In genomic region chr3:42119558-42120355, GRCh38 we compare ENCODE assay signal across 10 cellular contexts. TPM values are rescaled to one million over a fixed set of nuclear protein-coding genes. Genes with fewer than 3 reads are reported as not detected.
DNase-seq lines count a peak whose midpoint lies in the region; ATAC-seq, FAIRE-seq and TF ChIP-seq lines count a peak whose summit lies in the region.
"Had no signal": no experiment of that assay in that cellular context is flagged by ENCODE, and none has a peak within 500 bp of the region (broad histone marks: within the 10 kb centered on the region; RNA-seq: fewer than 3 reads in every experiment).

No MANE protein-coding gene starts in this region.

- H3K4me2 ChIP-seq in H1 (ENCODE audit: insufficient read depth in 1 of 2, low read depth in 2 of 2, low read length in 2 of 2) = no peak overlapping the region

- H2BK5ac ChIP-seq in H1 (ENCODE audit: low read depth, low read length) = no peak overlapping the region

- H2AK5ac ChIP-seq in H1 (ENCODE audit: low read depth, low read length) = no peak overlapping the region

- H3K23me2 ChIP-seq in H1 (ENCODE audit: low read depth, low read length) = no peaks in the 10 kb centered on the region

- CTCF ChIA-PET in H1 (lab: Charles Lee; ENCODE audit: partially characterized antibody) = interaction anchor here (0.5 to 8.2 kb wide), 28 partner anchors 9 to 1249 kb away, joined by 3 to 249 read pairs (median 4); no protein-coding TSS in a partner anchor

- no peak overlapping the region for H2BK12ac ChIP-seq in H1 (ENCODE audit: low read depth, low read length)

- H2BK20ac ChIP-seq in H1 (ENCODE audit: low read length) = no peak overlapping the region

- H3K27ac ChIP-seq in H1 (ENCODE audit: low read depth, low read length) (no peak overlapping the region), gastrocnemius medialis (peak overlapping the region; percentile 82 to 90 (median 88))
- H3K27ac ChIP-seq: cardiac muscle cell had no signal

- peaks cover 0 to 5% of the 10 kb centered on the region in 2 experiments for H4K20me1 ChIP-seq in H1 (replicated peaks in 1 of 2; ENCODE audit: control insufficient read depth in 1 of 2, insufficient read depth in 2 of 2, low read length in 2 of 2)

- no peak overlapping the region for H4K5ac ChIP-seq in H1 (ENCODE audit: insufficient read length, low read depth, low read length)

- TF ChIP-seq POLR2A in GM12891 (IDR thresholded peaks at IDR 0.05; ENCODE audit: low read depth, low read length) (no peak), H1 (IDR thresholded peaks at IDR 0.05; ENCODE audit: control extremely low read depth in 1 of 2, low read depth in 2 of 2, low read length in 2 of 2) (no peak), gastrocnemius medialis (IDR thresholded peaks at IDR 0.05) (no peak)

- H2BK15ac ChIP-seq in H1 (ENCODE audit: low read length) = no peak overlapping the region

- H3K4me3 ChIP-seq in H1 (ENCODE audit: extremely low read depth in 1 of 4, insufficient read depth in 2 of 4, low read depth in 3 of 4, low read length in 4 of 4) (no peak overlapping the region), gastrocnemius medialis (no peak overlapping the region)
- H3K4me3 ChIP-seq: cardiac muscle cell had no signal

- H3K56ac ChIP-seq in H1 (replicated peaks; ENCODE audit: insufficient read length, low read depth, low read length) = no peak overlapping the region

- no peak overlapping the region for H3K18ac ChIP-seq in H1 (ENCODE audit: extremely low read depth, low read length)

- H3K79me2 ChIP-seq in H1 (ENCODE audit: control insufficient read depth in 1 of 2, insufficient read depth in 2 of 2, low read length in 2 of 2) = peaks cover 0 to 11% of the 10 kb centered on the region in 2 experiments; a peak in 1 of 4 replicates

- no peaks in the 10 kb centered on the region for H3K36me3 ChIP-seq in H1 (ENCODE audit: control insufficient read depth in 2 of 4, insufficient read depth in 4 of 4, low read length in 3 of 4)
- no peaks in the 10 kb centered on the region for H3K36me3 ChIP-seq in gastrocnemius medialis
- H3K36me3 ChIP-seq: cardiac muscle cell had no signal

- 90% methylated on average over 7 of the region's 7 CpGs; no CpG with 5 or more reads in 1 of the 2 experiments for WGBS in H1 (ENCODE audit: extremely low coverage in 1 of 2, insufficient coverage in 1 of 2, insufficient read length in 1 of 2, insufficient replicate concordance in 2 of 2, low coverage in 1 of 2, low lambda C conversion rate in 2 of 2, missing lambda C conversion rate in 1 of 2), 2 experiments

- TF ChIP-seq EP300 in H1 (IDR thresholded peaks at IDR 0.05; ENCODE audit: borderline replicate concordance in 1 of 2, low read depth in 2 of 2, low read length in 2 of 2) = no peak

- H3K4me1 ChIP-seq in H1 (replicated peaks in 1 of 4; ENCODE audit: control insufficient read depth in 3 of 4, insufficient read depth in 4 of 4, low read length in 3 of 4) (peaks cover 2 to 5% (median 4%) of the 10 kb centered on the region in 4 experiments; a peak in 6 of 7 replicates), gastrocnemius medialis (peaks cover 86 to 87% of the 10 kb centered on the region in 2 donors)

- H3K23ac ChIP-seq in H1 (ENCODE audit: insufficient read length) = no peak overlapping the region

- POLR2A ChIA-PET in H1 (lab: Charles Lee; ENCODE audit: partially characterized antibody) = no interaction called here

- FAIRE-seq in GM12891 (lab: Jason Lieb, UNC) (peak; percentile 33), H1 (lab: Jason Lieb, UNC) (no peak)

- H3K9ac ChIP-seq in H1 (replicated peaks in 1 of 4; ENCODE audit: extremely low read depth in 1 of 4, low read depth in 3 of 4, low read length in 3 of 4) = no peak overlapping the region

- no peak overlapping the region for H4K91ac ChIP-seq in H1 (replicated peaks; ENCODE audit: insufficient read length, low read length)

- no peak for TF ChIP-seq RAD21 in H1 (IDR thresholded peaks at IDR 0.05 in 1 of 2, conservative IDR thresholded peaks at IDR 0.05 in 1 of 2; ENCODE audit: low read depth in 2 of 2, low read length in 2 of 2)

- H2AFZ ChIP-seq in H1 (ENCODE audit: low read length) = no peak overlapping the region

- H3K14ac ChIP-seq in H1 (ENCODE audit: insufficient read length) = no peak overlapping the region

- peaks cover 2% of the 10 kb centered on the region; the same call in 1 of the 2 replicates for H3K79me1 ChIP-seq in H1 (ENCODE audit: low read depth, low read length)

- H3K9me3 ChIP-seq in H1 (ENCODE audit: insufficient read depth in 2 of 2, low read depth in 1 of 2, low read length in 1 of 2) (no peaks in the 10 kb centered on the region), gastrocnemius medialis (no peaks in the 10 kb centered on the region)

- intact Hi-C loops in gastrocnemius medialis (cut with DNase I; ENCODE audit: low total_unique reads) = loop anchor here (1.0 kb wide), 1 partner anchor 72 kb away; no protein-coding TSS in a partner anchor

- peak overlapping the region; percentile 46; the same call in 1 of the 2 replicates for H4K8ac ChIP-seq in H1 (ENCODE audit: extremely low read depth, insufficient read depth, low read length)

- TF ChIP-seq CTCF in H1 (IDR thresholded peaks at IDR 0.05; ENCODE audit: control extremely low read depth in 1 of 3, insufficient read depth in 1 of 3, low read depth in 1 of 3, low read length in 3 of 3) = no peak
- no peak for TF ChIP-seq CTCF in gastrocnemius medialis (IDR thresholded peaks at IDR 0.05 in 4 of 5, conservative IDR thresholded peaks at IDR 0.05 in 1 of 5)

- DNase-seq in GM12891 (ENCODE audit: insufficient read length, low spot score) (no peak), OCI-M1 (lab: John Stamatoyannopoulos, UW) (peak; percentile 62), H1 (ENCODE audit: low read depth in 1 of 2, low spot score in 2 of 2) (no peak), gastrocnemius medialis (no peak), NCI-H2081 (lab: John Stamatoyannopoulos, UW) (no peak), SK-N-DZ (ENCODE audit: low spot score) (no peak)
- DNase-seq: activated naive CD4-positive, alpha-beta T cell had no signal

- H2BK120ac ChIP-seq in H1 (replicated peaks; ENCODE audit: low read depth, low read length) = no peak overlapping the region

- ATAC-seq in gastrocnemius medialis = no peak
- no peak for ATAC-seq in HG03442 (IDR thresholded peaks at IDR 0.05; ENCODE audit: unreplicated experiment)
- no peak for ATAC-seq in GM19023 (IDR thresholded peaks at IDR 0.05; ENCODE audit: unreplicated experiment)

- H3K27me3 ChIP-seq in H1 (replicated peaks in 1 of 4; ENCODE audit: control insufficient read depth in 3 of 4, extremely low read depth in 1 of 4, insufficient read depth in 3 of 4, low read length in 3 of 4) (no peaks in the 10 kb centered on the region), gastrocnemius medialis (no peaks in the 10 kb centered on the region)
- H3K27me3 ChIP-seq: cardiac muscle cell had no signal

- H3K4ac ChIP-seq in H1 (replicated peaks; ENCODE audit: insufficient read length, low read depth, low read length) = no peak overlapping the region

- in situ Hi-C loops in gastrocnemius medialis (cut with MboI; ENCODE audit: low sequenced_read_pairs in 4 of 4) = loop anchor here (5.0 to 25.0 kb wide), 3 partner anchors 68 to 318 kb away; no protein-coding TSS in a partner anchor

TF ChIP-seq in GM12891, 5 proteins besides CTCF, POLR2A, EP300 and RAD21:
- no peak for TF ChIP-seq POLR2AphosphoS5 (IDR thresholded peaks at IDR 0.05; ENCODE audit: low read depth, low read length)

RNA-seq across cellular contexts. Expression of gene TRAK1, which starts 28.6 kb away (rescaled TPM):
- 19.6 TPM for polyA plus RNA-seq in GM12891 (2012; ENCODE audit: low read depth, missing spikeins)
- total RNA-seq in H1 (2021; fragmentation: NEBNext Ultra II Directional; extraction: Animal tissue kit (Norgen Biotek cat#: 25700)) = 32.7 and 35.4 TPM in 2 replicates
- 21.3 and 25.8 TPM in 2 replicates for polyA plus RNA-seq in H1 (2011; rRNA removed)
- polyA plus RNA-seq in H1 (2011; cell fraction: cytosol; rRNA removed) = 23.4 TPM
- polyA plus RNA-seq in H1 (2011; cell fraction: nucleus; rRNA removed) = 39.0 TPM
- polyA plus RNA-seq in H1 (2012, experiment 1 of 2) = 21.0 to 24.1 TPM (median 22.8 TPM) in 4 replicates
- 7.7 TPM for polyA plus RNA-seq in H1 (2012, experiment 2 of 2)
- polyA plus RNA-seq in H1 (2013, experiment 1 of 2) = 18.1 TPM
- polyA plus RNA-seq in H1 (2013, experiment 2 of 2) = 18.5 TPM
- 36.0 and 42.3 TPM in 2 replicates for polyA minus RNA-seq in H1 (2011; rRNA and poly(A)+ RNA removed)
- polyA minus RNA-seq in H1 (2011; cell fraction: cytosol; rRNA and poly(A)+ RNA removed) = 29.4 TPM
- 33.6 TPM for polyA minus RNA-seq in H1 (2011; cell fraction: nucleus; rRNA and poly(A)+ RNA removed)
- 100 to 1,000 TPM in 2 of 4 donors, 10 to 100 TPM in 2; 59.5 to 109 (median 98.6) TPM for total RNA-seq in gastrocnemius medialis
- 15.4 and 17.1 TPM in 2 replicates for polyA plus RNA-seq in SK-N-DZ (2014; cell fraction: cytosol; rRNA removed)
- 10.3 and 19.4 TPM in 2 replicates for polyA plus RNA-seq in SK-N-DZ (2014; cell fraction: nucleus; rRNA removed)
